Comparison of ENCODE assay signal across 1 cellular context in the genomic region with DNA sequence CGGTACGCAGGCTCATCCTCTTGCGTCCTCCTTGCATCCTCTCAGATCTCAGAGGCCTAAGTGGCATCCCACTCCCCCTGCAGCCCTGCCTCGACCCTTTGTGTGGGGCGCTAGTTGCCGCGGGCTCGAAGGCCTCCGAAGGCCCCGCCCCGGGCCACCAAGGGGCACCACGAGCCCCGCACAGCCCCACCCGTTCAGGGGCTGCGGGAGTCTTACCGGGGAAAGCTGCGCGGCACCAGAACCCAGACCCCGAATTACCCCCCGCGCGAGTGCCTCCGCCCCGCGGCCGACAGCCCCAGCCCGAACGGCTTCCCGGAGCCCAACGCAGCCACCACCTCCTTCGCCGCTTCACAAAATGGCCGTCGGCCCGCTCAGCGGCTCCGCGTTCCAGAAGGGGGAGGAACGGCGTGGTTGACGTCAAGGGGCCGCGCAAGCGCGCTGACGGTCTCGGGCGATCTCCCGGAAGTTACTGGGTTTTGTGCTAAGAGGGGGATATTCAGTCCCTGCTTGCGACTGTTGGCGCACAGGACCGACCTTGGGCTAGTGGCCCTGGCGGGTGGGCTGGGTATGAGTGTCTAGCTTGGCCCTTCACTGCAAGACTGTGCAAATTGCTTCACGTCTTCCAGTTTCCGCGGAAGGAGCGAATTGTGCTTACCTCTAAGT.
A peak's percentile ranks its signal among the peaks of the same experiment; 100 is the strongest.
TF ChIP-seq lines count a peak whose summit lies in the region.

A gene (minus strand): TSS at position 357 of the 663 bp plus-strand sequence. CDS start 31,977 bp downstream, outside the sequence.
A gene with protein sequence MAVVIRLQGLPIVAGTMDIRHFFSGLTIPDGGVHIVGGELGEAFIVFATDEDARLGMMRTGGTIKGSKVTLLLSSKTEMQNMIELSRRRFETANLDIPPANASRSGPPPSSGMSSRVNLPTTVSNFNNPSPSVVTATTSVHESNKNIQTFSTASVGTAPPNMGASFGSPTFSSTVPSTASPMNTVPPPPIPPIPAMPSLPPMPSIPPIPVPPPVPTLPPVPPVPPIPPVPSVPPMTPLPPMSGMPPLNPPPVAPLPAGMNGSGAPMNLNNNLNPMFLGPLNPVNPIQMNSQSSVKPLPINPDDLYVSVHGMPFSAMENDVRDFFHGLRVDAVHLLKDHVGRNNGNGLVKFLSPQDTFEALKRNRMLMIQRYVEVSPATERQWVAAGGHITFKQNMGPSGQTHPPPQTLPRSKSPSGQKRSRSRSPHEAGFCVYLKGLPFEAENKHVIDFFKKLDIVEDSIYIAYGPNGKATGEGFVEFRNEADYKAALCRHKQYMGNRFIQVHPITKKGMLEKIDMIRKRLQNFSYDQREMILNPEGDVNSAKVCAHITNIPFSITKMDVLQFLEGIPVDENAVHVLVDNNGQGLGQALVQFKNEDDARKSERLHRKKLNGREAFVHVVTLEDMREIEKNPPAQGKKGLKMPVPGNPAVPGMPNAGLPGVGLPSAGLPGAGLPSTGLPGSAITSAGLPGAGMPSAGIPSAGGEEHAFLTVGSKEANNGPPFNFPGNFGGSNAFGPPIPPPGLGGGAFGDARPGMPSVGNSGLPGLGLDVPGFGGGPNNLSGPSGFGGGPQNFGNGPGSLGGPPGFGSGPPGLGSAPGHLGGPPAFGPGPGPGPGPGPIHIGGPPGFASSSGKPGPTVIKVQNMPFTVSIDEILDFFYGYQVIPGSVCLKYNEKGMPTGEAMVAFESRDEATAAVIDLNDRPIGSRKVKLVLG (minus strand): TSS at position 357 of the 663 bp plus-strand sequence. CDS start 9,578 bp downstream, outside the sequence.

TF ChIP-seq in K562, 482 proteins besides CTCF, POLR2A, EP300 and RAD21 (continued from another document and continues in another):
- TF ChIP-seq PCBP1 (IDR thresholded peaks at IDR 0.05; ENCODE audit: low read depth, low read length, poor library complexity, severe bottlenecking), result peak; percentile 84
- TF ChIP-seq NR2C1 (IDR thresholded peaks at IDR 0.05), result no peak
- no peak for TF ChIP-seq NR2C1 (tag; IDR thresholded peaks at IDR 0.05)
- no peak for TF ChIP-seq ZNF232 (CRISPR knock-in tag; IDR thresholded peaks at IDR 0.05)
- TF ChIP-seq, protein P1, sequence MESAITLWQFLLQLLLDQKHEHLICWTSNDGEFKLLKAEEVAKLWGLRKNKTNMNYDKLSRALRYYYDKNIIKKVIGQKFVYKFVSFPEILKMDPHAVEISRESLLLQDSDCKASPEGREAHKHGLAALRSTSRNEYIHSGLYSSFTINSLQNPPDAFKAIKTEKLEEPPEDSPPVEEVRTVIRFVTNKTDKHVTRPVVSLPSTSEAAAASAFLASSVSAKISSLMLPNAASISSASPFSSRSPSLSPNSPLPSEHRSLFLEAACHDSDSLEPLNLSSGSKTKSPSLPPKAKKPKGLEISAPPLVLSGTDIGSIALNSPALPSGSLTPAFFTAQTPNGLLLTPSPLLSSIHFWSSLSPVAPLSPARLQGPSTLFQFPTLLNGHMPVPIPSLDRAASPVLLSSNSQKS (CRISPR knock-in tag; IDR thresholded peaks at IDR 0.05), result no peak
- TF ChIP-seq HDAC2 (IDR thresholded peaks at IDR 0.05), result no peak
- no peak for TF ChIP-seq CREBBP (IDR thresholded peaks at IDR 0.05; ENCODE audit: low read depth, low read length)
- peak in 1 of 2 experiments; percentile 36; a peak in 2 of 4 replicates for TF ChIP-seq HDAC1 (IDR thresholded peaks at IDR 0.05)
- no peak for TF ChIP-seq EWSR1 (IDR thresholded peaks at IDR 0.05; ENCODE audit: borderline replicate concordance, low read depth, partially characterized antibody)
- no peak for TF ChIP-seq PTTG1 (tag; IDR thresholded peaks at IDR 0.05; ENCODE audit: low read depth)
- TF ChIP-seq, protein P2, sequence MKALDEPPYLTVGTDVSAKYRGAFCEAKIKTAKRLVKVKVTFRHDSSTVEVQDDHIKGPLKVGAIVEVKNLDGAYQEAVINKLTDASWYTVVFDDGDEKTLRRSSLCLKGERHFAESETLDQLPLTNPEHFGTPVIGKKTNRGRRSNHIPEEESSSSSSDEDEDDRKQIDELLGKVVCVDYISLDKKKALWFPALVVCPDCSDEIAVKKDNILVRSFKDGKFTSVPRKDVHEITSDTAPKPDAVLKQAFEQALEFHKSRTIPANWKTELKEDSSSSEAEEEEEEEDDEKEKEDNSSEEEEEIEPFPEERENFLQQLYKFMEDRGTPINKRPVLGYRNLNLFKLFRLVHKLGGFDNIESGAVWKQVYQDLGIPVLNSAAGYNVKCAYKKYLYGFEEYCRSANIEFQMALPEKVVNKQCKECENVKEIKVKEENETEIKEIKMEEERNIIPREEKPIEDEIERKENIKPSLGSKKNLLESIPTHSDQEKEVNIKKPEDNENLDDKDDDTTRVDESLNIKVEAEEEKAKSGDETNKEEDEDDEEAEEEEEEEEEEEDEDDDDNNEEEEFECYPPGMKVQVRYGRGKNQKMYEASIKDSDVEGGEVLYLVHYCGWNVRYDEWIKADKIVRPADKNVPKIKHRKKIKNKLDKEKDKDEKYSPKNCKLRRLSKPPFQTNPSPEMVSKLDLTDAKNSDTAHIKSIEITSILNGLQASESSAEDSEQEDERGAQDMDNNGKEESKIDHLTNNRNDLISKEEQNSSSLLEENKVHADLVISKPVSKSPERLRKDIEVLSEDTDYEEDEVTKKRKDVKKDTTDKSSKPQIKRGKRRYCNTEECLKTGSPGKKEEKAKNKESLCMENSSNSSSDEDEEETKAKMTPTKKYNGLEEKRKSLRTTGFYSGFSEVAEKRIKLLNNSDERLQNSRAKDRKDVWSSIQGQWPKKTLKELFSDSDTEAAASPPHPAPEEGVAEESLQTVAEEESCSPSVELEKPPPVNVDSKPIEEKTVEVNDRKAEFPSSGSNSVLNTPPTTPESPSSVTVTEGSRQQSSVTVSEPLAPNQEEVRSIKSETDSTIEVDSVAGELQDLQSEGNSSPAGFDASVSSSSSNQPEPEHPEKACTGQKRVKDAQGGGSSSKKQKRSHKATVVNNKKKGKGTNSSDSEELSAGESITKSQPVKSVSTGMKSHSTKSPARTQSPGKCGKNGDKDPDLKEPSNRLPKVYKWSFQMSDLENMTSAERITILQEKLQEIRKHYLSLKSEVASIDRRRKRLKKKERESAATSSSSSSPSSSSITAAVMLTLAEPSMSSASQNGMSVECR (CRISPR knock-in tag; IDR thresholded peaks at IDR 0.05), result peak; percentile 56
- no peak for TF ChIP-seq CHD2 (IDR thresholded peaks at IDR 0.05; ENCODE audit: low read depth, low read length)
- peak; percentile 97 for TF ChIP-seq L3MBTL2 (IDR thresholded peaks at IDR 0.05)
- TF ChIP-seq DDX20 (tag; IDR thresholded peaks at IDR 0.05; ENCODE audit: low read depth), result no peak
- TF ChIP-seq DIDO1 (tag; IDR thresholded peaks at IDR 0.05; ENCODE audit: low read depth), result no peak
- TF ChIP-seq, protein P3, sequence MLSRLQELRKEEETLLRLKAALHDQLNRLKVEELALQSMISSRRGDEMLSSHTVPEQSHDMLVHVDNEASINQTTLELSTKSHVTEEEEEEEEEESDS (CRISPR knock-in tag; IDR thresholded peaks at IDR 0.05), result no peak
- TF ChIP-seq, protein P4, sequence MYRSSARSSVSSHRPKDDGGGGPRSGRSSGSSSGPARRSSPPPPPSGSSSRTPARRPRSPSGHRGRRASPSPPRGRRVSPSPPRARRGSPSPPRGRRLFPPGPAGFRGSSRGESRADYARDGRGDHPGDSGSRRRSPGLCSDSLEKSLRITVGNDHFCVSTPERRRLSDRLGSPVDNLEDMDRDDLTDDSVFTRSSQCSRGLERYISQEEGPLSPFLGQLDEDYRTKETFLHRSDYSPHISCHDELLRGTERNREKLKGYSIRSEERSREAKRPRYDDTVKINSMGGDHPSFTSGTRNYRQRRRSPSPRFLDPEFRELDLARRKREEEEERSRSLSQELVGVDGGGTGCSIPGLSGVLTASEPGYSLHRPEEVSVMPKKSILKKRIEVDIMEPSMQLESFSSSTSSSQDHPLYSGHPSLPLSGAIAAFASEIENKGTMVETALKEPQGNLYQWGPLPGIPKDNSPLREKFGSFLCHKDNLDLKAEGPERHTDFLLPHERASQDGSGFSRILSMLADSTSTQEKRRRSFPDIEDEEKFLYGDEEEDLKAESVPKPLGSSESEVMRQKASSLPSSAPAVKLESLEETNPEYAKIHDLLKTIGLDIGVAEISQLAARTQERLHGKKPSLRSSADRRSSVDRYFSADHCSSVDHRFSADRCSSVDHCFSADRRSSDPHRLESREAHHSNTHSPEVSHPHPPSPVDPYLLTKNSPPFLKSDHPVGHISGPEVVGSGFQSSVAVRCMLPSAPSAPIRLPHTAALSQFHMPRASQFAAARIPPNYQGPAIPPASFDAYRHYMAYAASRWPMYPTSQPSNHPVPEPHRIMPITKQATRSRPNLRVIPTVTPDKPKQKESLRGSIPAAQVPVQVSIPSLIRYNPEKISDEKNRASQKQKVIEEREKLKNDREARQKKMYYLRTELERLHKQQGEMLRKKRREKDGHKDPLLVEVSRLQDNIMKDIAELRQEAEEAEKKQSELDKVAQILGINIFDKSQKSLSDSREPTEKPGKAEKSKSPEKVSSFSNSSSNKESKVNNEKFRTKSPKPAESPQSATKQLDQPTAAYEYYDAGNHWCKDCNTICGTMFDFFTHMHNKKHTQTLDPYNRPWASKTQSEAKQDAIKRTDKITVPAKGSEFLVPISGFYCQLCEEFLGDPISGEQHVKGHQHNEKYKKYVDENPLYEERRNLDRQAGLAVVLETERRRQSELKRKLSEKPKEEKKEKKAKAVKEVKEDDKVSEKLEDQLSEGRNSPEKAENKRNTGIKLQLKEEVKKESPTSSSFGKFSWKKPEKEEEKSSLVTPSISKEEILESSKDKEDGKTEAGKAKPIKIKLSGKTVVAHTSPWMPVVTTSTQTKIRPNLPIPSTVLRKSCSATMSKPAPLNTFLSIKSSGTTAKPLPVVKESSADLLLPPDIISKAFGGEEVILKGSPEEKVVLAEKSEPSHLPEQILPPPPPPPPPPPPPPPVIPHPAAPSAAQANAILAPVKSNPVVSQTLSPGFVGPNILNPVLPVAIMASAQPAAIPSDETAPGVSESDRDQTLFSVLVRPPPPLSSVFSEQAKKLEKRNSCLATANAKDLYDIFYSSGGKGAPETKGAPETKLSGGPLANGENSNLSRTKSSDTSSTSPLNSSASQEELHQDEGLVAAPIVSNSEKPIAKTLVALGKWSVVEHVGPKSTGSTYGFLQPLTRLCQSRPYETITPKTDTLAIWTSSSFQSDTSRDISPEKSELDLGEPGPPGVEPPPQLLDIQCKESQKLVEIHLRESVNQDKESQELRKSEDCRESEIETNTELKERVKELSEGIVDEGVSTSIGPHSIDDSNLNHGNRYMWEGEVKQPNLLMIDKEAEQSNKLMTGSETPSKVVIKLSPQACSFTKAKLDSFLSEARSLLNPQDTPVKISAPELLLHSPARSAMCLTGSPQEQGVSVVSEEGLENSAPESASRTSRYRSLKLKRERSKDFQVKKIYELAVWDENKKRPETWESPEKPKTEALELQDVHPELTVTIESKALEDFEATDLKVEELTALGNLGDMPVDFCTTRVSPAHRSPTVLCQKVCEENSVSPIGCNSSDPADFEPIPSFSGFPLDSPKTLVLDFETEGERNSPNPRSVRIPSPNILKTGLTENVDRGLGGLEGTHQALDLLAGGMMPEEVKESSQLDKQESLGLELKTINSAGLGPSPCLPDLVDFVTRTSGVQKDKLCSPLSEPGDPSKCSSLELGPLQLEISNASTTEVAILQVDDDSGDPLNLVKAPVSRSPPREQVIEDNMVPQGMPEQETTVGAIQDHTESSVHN (IDR thresholded peaks at IDR 0.05; ENCODE audit: borderline replicate concordance in 1 of 2, low read depth in 1 of 2), result no peak
- TF ChIP-seq, protein P5, sequence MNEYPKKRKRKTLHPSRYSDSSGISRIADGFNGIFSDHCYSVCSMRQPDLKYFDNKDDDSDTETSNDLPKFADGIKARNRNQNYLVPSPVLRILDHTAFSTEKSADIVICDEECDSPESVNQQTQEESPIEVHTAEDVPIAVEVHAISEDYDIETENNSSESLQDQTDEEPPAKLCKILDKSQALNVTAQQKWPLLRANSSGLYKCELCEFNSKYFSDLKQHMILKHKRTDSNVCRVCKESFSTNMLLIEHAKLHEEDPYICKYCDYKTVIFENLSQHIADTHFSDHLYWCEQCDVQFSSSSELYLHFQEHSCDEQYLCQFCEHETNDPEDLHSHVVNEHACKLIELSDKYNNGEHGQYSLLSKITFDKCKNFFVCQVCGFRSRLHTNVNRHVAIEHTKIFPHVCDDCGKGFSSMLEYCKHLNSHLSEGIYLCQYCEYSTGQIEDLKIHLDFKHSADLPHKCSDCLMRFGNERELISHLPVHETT (CRISPR knock-in tag; conservative IDR thresholded peaks at IDR 0.05 in 1 of 2, IDR thresholded peaks at IDR 0.05 in 1 of 2), result peak in 1 of 2 experiments; percentile 77; a peak in 2 of 4 replicates
- no peak for TF ChIP-seq MAFG (tag; conservative IDR thresholded peaks at IDR 0.05)
- TF ChIP-seq HCFC1 (IDR thresholded peaks at IDR 0.05; ENCODE audit: low read depth, low read length), result peak; percentile 52
- no peak for TF ChIP-seq XRCC4 (IDR thresholded peaks at IDR 0.05; ENCODE audit: extremely low read depth, insufficient read depth, insufficient read length)
- TF ChIP-seq BRCA1 (IDR thresholded peaks at IDR 0.05), result no peak
- TF ChIP-seq BRCA1 (CRISPR knock-in tag; IDR thresholded peaks at IDR 0.05), result no peak
- no peak for TF ChIP-seq SNIP1 (IDR thresholded peaks at IDR 0.05; ENCODE audit: low read depth)
- no peak for TF ChIP-seq SAFB (IDR thresholded peaks at IDR 0.05; ENCODE audit: borderline replicate concordance, low read depth, low read length)
- TF ChIP-seq TRIM28 (IDR thresholded peaks at IDR 0.05), result no peak
- no peak; the same call in 1 of the 2 replicates for TF ChIP-seq BACH1 (tag; IDR thresholded peaks at IDR 0.05)
- TF ChIP-seq, protein P6, sequence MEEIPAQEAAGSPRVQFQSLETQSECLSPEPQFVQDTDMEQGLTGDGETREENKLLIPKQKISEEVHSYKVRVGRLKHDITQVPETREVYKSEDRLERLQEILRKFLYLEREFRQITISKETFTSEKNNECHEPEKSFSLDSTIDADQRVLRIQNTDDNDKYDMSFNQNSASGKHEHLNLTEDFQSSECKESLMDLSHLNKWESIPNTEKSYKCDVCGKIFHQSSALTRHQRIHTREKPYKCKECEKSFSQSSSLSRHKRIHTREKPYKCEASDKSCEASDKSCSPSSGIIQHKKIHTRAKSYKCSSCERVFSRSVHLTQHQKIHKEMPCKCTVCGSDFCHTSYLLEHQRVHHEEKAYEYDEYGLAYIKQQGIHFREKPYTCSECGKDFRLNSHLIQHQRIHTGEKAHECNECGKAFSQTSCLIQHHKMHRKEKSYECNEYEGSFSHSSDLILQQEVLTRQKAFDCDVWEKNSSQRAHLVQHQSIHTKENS (CRISPR knock-in tag; IDR thresholded peaks at IDR 0.05), result no peak
- TF ChIP-seq, protein P7, sequence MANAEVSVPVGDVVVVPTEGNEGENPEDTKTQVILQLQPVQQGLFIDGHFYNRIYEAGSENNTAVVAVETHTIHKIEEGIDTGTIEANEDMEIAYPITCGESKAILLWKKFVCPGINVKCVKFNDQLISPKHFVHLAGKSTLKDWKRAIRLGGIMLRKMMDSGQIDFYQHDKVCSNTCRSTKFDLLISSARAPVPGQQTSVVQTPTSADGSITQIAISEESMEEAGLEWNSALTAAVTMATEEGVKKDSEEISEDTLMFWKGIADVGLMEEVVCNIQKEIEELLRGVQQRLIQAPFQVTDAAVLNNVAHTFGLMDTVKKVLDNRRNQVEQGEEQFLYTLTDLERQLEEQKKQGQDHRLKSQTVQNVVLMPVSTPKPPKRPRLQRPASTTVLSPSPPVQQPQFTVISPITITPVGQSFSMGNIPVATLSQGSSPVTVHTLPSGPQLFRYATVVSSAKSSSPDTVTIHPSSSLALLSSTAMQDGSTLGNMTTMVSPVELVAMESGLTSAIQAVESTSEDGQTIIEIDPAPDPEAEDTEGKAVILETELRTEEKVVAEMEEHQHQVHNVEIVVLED (CRISPR knock-in tag; IDR thresholded peaks at IDR 0.05), result peak; percentile 91
- TF ChIP-seq HNRNPL (IDR thresholded peaks at IDR 0.05; ENCODE audit: low read depth, low read length), result 0 out of 2 replicates have a peak, but pooled peaks have one; percentile 61
